Comparison of ENCODE assay signal across 8 cellular contexts in genomic region chr5:177312649-177313181, GRCh38. TPM values are rescaled to one million over a fixed set of nuclear protein-coding genes. Genes with fewer than 3 reads are reported as not detected.
DNase-seq lines count a peak whose midpoint lies in the region; ATAC-seq and TF ChIP-seq lines count a peak whose summit lies in the region.

No MANE protein-coding gene starts in this region.

- WGBS in esophagus muscularis mucosa = 1% methylated on average over 8 of the region's 19 CpGs
- 9% methylated on average over 19 of the region's 19 CpGs for WGBS in prostate gland

- intact Hi-C loops in esophagus muscularis mucosa (cut with DNase I) (loop anchor here (10.0 kb wide), 1 partner anchor 142 kb away; no protein-coding TSS in a partner anchor), sciatic nerve (cut with DNase I) (no loop called here), prostate gland (cut with DNase I) (loop anchor here (5.0 kb wide), 1 partner anchor 45 kb away; the partner anchor contains the start of gene RGS14)

- no peak for TF ChIP-seq CTCF in esophagus muscularis mucosa (IDR thresholded peaks at IDR 0.05)
- no peak for TF ChIP-seq CTCF in prostate gland (IDR thresholded peaks at IDR 0.05)

- DNase-seq in NCI-H146 (lab: John Stamatoyannopoulos, UW) (peak; percentile 76), NCI-H146 treated with DMSO at 0.1 percent for 48 hours (lab: John Stamatoyannopoulos, UW; ENCODE audit: unreplicated experiment) (no peak), SK-N-DZ (ENCODE audit: low spot score) (peak; percentile 58), esophagus muscularis mucosa (ENCODE audit: extremely low spot score) (no peak), sciatic nerve (ENCODE audit: low spot score) (peak; percentile 52), prostate gland (ENCODE audit: low spot score) (no peak)

- peaks cover 20 to 40% (median 26%) of the 10 kb centered on the region in 4 donors for H3K4me1 ChIP-seq in esophagus muscularis mucosa
- peaks cover 11% of the 10 kb centered on the region for H3K4me1 ChIP-seq in prostate gland (replicated peaks)

- H3K27ac ChIP-seq in esophagus muscularis mucosa (replicated peaks in 1 of 4) (no peak overlapping the region), prostate gland (no peak overlapping the region)

- H3K9me3 ChIP-seq in esophagus muscularis mucosa (no peaks in the 10 kb centered on the region), prostate gland (no peaks in the 10 kb centered on the region)

- H3K36me3 ChIP-seq in esophagus muscularis mucosa = peaks cover 0 to 8% (median 6%) of the 10 kb centered on the region in 4 donors
- no peaks in the 10 kb centered on the region for H3K36me3 ChIP-seq in prostate gland

- H3K4me3 ChIP-seq in esophagus muscularis mucosa = peak overlapping the region; percentile 54 to 72 (median 61)
- no peak overlapping the region for H3K4me3 ChIP-seq in prostate gland

- peak; percentile 32 for ATAC-seq in HG03280 (IDR thresholded peaks at IDR 0.05; ENCODE audit: unreplicated experiment)
- peak; percentile 2 for ATAC-seq in sciatic nerve

- no peaks in the 10 kb centered on the region for H3K27me3 ChIP-seq in esophagus muscularis mucosa
- H3K27me3 ChIP-seq in prostate gland (replicated peaks; ENCODE audit: insufficient read depth) = no peaks in the 10 kb centered on the region

- TF ChIP-seq POLR2A in GM19193 (IDR thresholded peaks at IDR 0.05; ENCODE audit: extremely low read depth, insufficient read depth, insufficient read length) = peak; percentile 44
- TF ChIP-seq POLR2A in esophagus muscularis mucosa (IDR thresholded peaks at IDR 0.05; ENCODE audit: low read depth) = no peak
- TF ChIP-seq POLR2A in prostate gland (IDR thresholded peaks at IDR 0.05) = no peak

- TF ChIP-seq EP300 in esophagus muscularis mucosa (IDR thresholded peaks at IDR 0.05) = no peak

RNA-seq across cellular contexts. Expression of gene MXD3, which starts 1.0 kb away (rescaled TPM):
- 263 and 287 TPM in 2 replicates for polyA plus RNA-seq in SK-N-DZ (2014; cell fraction: cytosol; rRNA removed)
- polyA plus RNA-seq in SK-N-DZ (2014; cell fraction: nucleus; rRNA removed) = 398 TPM in 2 replicates
- 10 to 100 TPM in 1 of 4 donors, 1 to 10 TPM in 3; 2.5 to 11.2 (median 7.9) TPM for total RNA-seq in esophagus muscularis mucosa
- 9.9 TPM for total RNA-seq in sciatic nerve
- 10 to 100 TPM; 13.5 to 20.5 TPM for total RNA-seq in prostate gland

RNA-seq across cellular contexts. Expression of gene PRELID1, which starts 9.1 kb away (rescaled TPM):
- 367 and 387 TPM in 2 replicates for polyA plus RNA-seq in SK-N-DZ (2014; cell fraction: cytosol; rRNA removed)
- 166 and 262 TPM in 2 replicates for polyA plus RNA-seq in SK-N-DZ (2014; cell fraction: nucleus; rRNA removed)
- total RNA-seq in esophagus muscularis mucosa = 10 to 100 TPM; 80.6 to 93.6 (median 88.2) TPM
- total RNA-seq in sciatic nerve = 50.1 TPM
- 10 to 100 TPM; 76.5 to 95.8 TPM for total RNA-seq in prostate gland

RNA-seq across cellular contexts. Expression of gene RAB24, which starts 9.2 kb away (rescaled TPM):
- polyA plus RNA-seq in SK-N-DZ (2014; cell fraction: cytosol; rRNA removed) = 40.3 and 43.5 TPM in 2 replicates
- 194 and 231 TPM in 2 replicates for polyA plus RNA-seq in SK-N-DZ (2014; cell fraction: nucleus; rRNA removed)
- total RNA-seq in esophagus muscularis mucosa (10 to 100 TPM; 20.0 to 35.4 (median 31.1) TPM), sciatic nerve (24.4 TPM), prostate gland (10 to 100 TPM; 30.0 to 30.4 TPM)

RNA-seq across cellular contexts. Expression of gene LMAN2, which starts 38.8 kb away (rescaled TPM):
- 222 and 238 TPM in 2 replicates for polyA plus RNA-seq in SK-N-DZ (2014; cell fraction: cytosol; rRNA removed)
- 130 and 183 TPM in 2 replicates for polyA plus RNA-seq in SK-N-DZ (2014; cell fraction: nucleus; rRNA removed)
- 100 to 1,000 TPM in 3 of 4 donors, 10 to 100 TPM in 1; 95.1 to 168 (median 128) TPM for total RNA-seq in esophagus muscularis mucosa
- 70.0 TPM for total RNA-seq in sciatic nerve
- total RNA-seq in prostate gland = 100 to 1,000 TPM; 350 to 369 TPM

RNA-seq across cellular contexts. Expression of gene RGS14, which starts 45.0 kb away (rescaled TPM):
- 20.8 and 55.9 TPM in 2 replicates for polyA plus RNA-seq in SK-N-DZ (2014; cell fraction: cytosol; rRNA removed)
- 62.5 and 74.6 TPM in 2 replicates for polyA plus RNA-seq in SK-N-DZ (2014; cell fraction: nucleus; rRNA removed)
- total RNA-seq in esophagus muscularis mucosa (10 to 100 TPM in 2 of 4 donors, 1 to 10 TPM in 2; 3.7 to 18.3 (median 11.9) TPM), sciatic nerve (9.3 TPM), prostate gland (10 to 100 TPM; 13.3 to 24.2 TPM)

Comparison
In these comparisons a context has a peak if more than half of its experiments do, and no peak if none do; other contexts are left out.
1. DNase-seq: peak in NCI-H146 (single experiment), SK-N-DZ (single experiment) and sciatic nerve (single experiment); none in NCI-H146 treated with DMSO at 0.1 percent for 48 hours (single experiment), esophagus muscularis mucosa (single experiment) and prostate gland (single experiment).
2. H3K4me3 ChIP-seq: peak in esophagus muscularis mucosa (4 of 4); none in prostate gland (0 of 2).